Comparison of ENCODE assay signal across 18 cellular contexts in genomic region chr15:42528970-42529369, GRCh38. TPM values are rescaled to one million over a fixed set of nuclear protein-coding genes. Genes with fewer than 3 reads are reported as not detected.
DNase-seq lines count a peak whose midpoint lies in the region; ATAC-seq and TF ChIP-seq lines count a peak whose summit lies in the region.
"Had no signal": no experiment of that assay in that cellular context is flagged by ENCODE, and none has a peak within 500 bp of the region (broad histone marks: within the 10 kb centered on the region; RNA-seq: fewer than 3 reads in every experiment).

No MANE protein-coding gene starts in this region.

- no peak overlapping the region for H3K18ac ChIP-seq in mesenchymal stem cell (ENCODE audit: low read depth in 1 of 2, low read length in 2 of 2)

- no peak overlapping the region for H3K27ac ChIP-seq in mesenchymal stem cell (ENCODE audit: low read length, poor library complexity, severe bottlenecking)
- H3K27ac ChIP-seq: BLaER1 had no signal

- H2BK12ac ChIP-seq in mesenchymal stem cell (ENCODE audit: low read length in 2 of 2), result no peak overlapping the region

- H2BK5ac ChIP-seq in mesenchymal stem cell (ENCODE audit: low read depth, low read length, poor library complexity, severe bottlenecking), result no peak overlapping the region

- no peak overlapping the region for H3K4me3 ChIP-seq in HFF-Myc (replicated peaks; ENCODE audit: low read depth, low read length)
- H3K4me3 ChIP-seq in mesenchymal stem cell (ENCODE audit: insufficient read depth in 1 of 2, low read depth in 1 of 2, low read length in 2 of 2), result no peak overlapping the region
- H3K4me3 ChIP-seq: BLaER1, GM12878, HAP-1 had no signal

- ATAC-seq in HG02870 (IDR thresholded peaks at IDR 0.05; ENCODE audit: unreplicated experiment) (no peak), GM18861 (IDR thresholded peaks at IDR 0.05; ENCODE audit: unreplicated experiment) (no peak), HG03439 (IDR thresholded peaks at IDR 0.05; ENCODE audit: unreplicated experiment) (no peak)
- ATAC-seq: GM12878, HepG2 had no signal

- H3K9me3 ChIP-seq in mesenchymal stem cell (ENCODE audit: control insufficient read depth, low read length), result no peaks in the 10 kb centered on the region
- H3K9me3 ChIP-seq: BLaER1, HAP-1 had no signal

- H3K4me2 ChIP-seq in mesenchymal stem cell (ENCODE audit: low read length, poor library complexity, severe bottlenecking), result no peak overlapping the region
- H3K4me2 ChIP-seq: BLaER1 had no signal

- H2BK15ac ChIP-seq in mesenchymal stem cell (ENCODE audit: low read depth, poor library complexity, severe bottlenecking), result no peak overlapping the region

- H3K79me1 ChIP-seq in mesenchymal stem cell (replicated peaks; ENCODE audit: low read length, poor library complexity, severe bottlenecking), result peaks cover 1% of the 10 kb centered on the region

- no peak overlapping the region for H2BK120ac ChIP-seq in mesenchymal stem cell (ENCODE audit: low read depth, low read length)

- no peak overlapping the region for H3K23ac ChIP-seq in mesenchymal stem cell (ENCODE audit: low read length in 2 of 2)

- DNase-seq in NCI-H524 (lab: John Stamatoyannopoulos, UW) (peak; percentile 16 to 49), NCI-H524 treated with DMSO at 0.1 percent for 48 hours (lab: John Stamatoyannopoulos, UW) (no peak), HFF-Myc (ENCODE audit: extremely low read depth, low read depth) (peak; percentile 16), fibroblast of gingiva (ENCODE audit: low read depth) (peak; percentile 45), mesenchymal stem cell (peak; percentile 17)
- DNase-seq: 8988T; CD4-positive, alpha-beta memory T cell; DMS79 treated with DMSO at 0.1 percent for 48 hours; GF-D8; HFFc6 had no signal

- H3K4me1 ChIP-seq in mesenchymal stem cell (ENCODE audit: control insufficient read depth, insufficient read depth, low read depth, low read length), result no peaks in the 10 kb centered on the region
- H3K4me1 ChIP-seq: BLaER1, HAP-1 had no signal

- no peak overlapping the region for H4K8ac ChIP-seq in mesenchymal stem cell (ENCODE audit: low read length)

- no peak overlapping the region for H3K9ac ChIP-seq in mesenchymal stem cell (ENCODE audit: low read length)
- H3K9ac ChIP-seq: BLaER1 had no signal

- H3K27me3 ChIP-seq in mesenchymal stem cell (ENCODE audit: control insufficient read depth in 1 of 2, insufficient read depth in 1 of 2, low read length in 2 of 2), result no peaks in the 10 kb centered on the region
- H3K27me3 ChIP-seq: BLaER1 had no signal

- H2AFZ ChIP-seq in mesenchymal stem cell (ENCODE audit: low read depth, low read length), result no peak overlapping the region

- H2AK5ac ChIP-seq in mesenchymal stem cell (ENCODE audit: low read length, severe bottlenecking), result no peak overlapping the region

- no peak overlapping the region for H3K4ac ChIP-seq in mesenchymal stem cell (ENCODE audit: low read depth in 1 of 2, low read length in 2 of 2)

- H3K36me3 ChIP-seq in mesenchymal stem cell (ENCODE audit: control insufficient read depth in 1 of 2, insufficient read depth in 2 of 2, low read depth in 1 of 2, low read length in 2 of 2), result peaks cover 22 to 70% of the 10 kb centered on the region in 2 experiments

- no peak overlapping the region for H4K91ac ChIP-seq in mesenchymal stem cell (ENCODE audit: low read length)

- no peak overlapping the region for H3K14ac ChIP-seq in mesenchymal stem cell (ENCODE audit: low read length in 2 of 2)

- WGBS in mesenchymal stem cell, result 79% methylated on average over 2 of the region's 3 CpGs

- no peak for TF ChIP-seq CTCF in HFF-Myc (IDR thresholded peaks at IDR 0.05; ENCODE audit: low read depth, low read length, missing control alignments)

RNA-seq across cellular contexts. Expression of gene LRRC57, which starts 19.6 kb away (rescaled TPM):
- 10.9 TPM for polyA plus RNA-seq in mesenchymal stem cell (2013, experiment 1 of 2)
- 11.1 TPM for polyA plus RNA-seq in mesenchymal stem cell (2013, experiment 2 of 2)

RNA-seq across cellular contexts. Expression of gene HAUS2, which starts 19.7 kb away (rescaled TPM):
- 14.6 TPM for polyA plus RNA-seq in mesenchymal stem cell (2013, experiment 1 of 2)
- polyA plus RNA-seq in mesenchymal stem cell (2013, experiment 2 of 2), result 14.3 TPM

RNA-seq across cellular contexts. Expression of gene SNAP23, which starts 33.5 kb away (rescaled TPM):
- polyA plus RNA-seq in mesenchymal stem cell (2013, experiment 1 of 2), result 52.7 TPM
- polyA plus RNA-seq in mesenchymal stem cell (2013, experiment 2 of 2), result 52.4 TPM

RNA-seq across cellular contexts. Expression of gene ZNF106, which starts 38.0 kb away (rescaled TPM):
- polyA plus RNA-seq in mesenchymal stem cell (2013, experiment 1 of 2), result 31.4 TPM
- 30.0 TPM for polyA plus RNA-seq in mesenchymal stem cell (2013, experiment 2 of 2)

RNA-seq across cellular contexts. Expression of gene STARD9, which starts 46.4 kb away (rescaled TPM):
- 1.8 TPM for polyA plus RNA-seq in mesenchymal stem cell (2013, experiment 1 of 2)
- 1.6 TPM for polyA plus RNA-seq in mesenchymal stem cell (2013, experiment 2 of 2)
- polyA plus RNA-seq: CD14-positive monocyte had no signal
